ENCODE assay signal across 1 cellular context in the genomic region with DNA sequence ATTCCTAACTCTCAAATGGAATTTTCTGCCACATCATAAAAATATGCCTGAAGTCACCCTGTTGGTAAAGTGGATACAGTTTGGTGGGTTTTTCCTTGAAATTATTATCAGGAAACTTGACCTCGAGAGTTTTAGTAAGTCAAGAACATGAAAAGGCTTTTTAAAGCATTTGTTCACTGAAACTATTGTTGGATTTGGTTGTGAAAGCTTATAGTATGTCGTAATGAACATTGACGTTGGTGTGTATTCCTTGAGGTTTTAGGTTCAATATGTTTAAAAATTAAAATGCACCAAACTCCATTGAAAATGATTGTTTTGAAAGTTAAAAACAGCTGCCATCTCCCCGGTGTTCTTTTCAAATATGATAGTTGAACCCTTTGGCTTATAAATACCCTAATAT.
TF ChIP-seq lines count a peak whose summit lies in the region.

No MANE protein-coding gene starts in this region.

TF ChIP-seq in A549, 52 proteins besides CTCF, POLR2A, EP300 and RAD21 (continued from another document):
- TF ChIP-seq ZNF302 (CRISPR knock-in tag; IDR thresholded peaks at IDR 0.05), result no peak
